Comparison of ENCODE assay signal across 8 cellular contexts in the genomic region with DNA sequence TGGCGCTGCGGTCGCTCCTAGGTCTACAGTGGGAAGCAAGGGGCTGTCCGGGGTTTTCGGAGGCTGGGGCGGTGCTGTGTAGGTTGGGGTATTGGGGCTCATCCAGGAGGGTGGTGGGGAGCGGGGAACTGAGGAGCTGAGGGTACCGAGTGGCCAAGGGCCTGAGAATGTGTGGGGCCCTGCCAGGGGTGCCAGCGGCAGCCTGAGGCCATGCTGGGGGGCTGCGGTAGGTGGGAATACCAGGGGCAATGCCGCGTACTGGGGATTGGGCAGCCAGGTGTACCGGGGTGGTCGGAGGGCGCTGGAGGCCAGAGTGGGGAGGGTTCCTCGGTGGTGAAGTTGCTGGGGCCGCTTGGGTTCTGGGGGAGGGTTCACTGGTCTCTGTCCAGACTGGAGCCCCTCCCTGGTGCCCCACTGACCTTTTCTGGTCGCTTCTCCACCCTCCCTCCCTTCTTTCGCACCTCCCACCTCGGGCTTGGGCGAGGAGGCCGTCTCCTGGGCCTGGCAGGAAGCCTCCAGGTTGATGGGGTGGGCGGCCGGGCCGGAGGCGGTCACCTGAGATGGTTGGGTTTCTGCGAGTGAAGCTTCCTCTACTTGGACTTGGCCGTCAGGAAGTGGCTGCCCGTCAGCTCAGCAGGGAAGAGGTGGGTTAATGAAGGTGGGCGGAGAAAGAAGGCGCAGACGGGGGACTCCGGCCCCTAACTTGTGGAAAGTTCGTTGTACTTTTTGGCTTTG. TPM values are rescaled to one million over a fixed set of nuclear protein-coding genes. Genes with fewer than 3 reads are reported as not detected.
DNase-seq lines count a peak whose midpoint lies in the region; ATAC-seq, FAIRE-seq and TF ChIP-seq lines count a peak whose summit lies in the region.

No MANE protein-coding gene starts in this region.

- H3K4me3 ChIP-seq in DND-41 (ENCODE audit: low read depth in 1 of 2, low read length in 2 of 2) (peak overlapping the region; percentile 48 to 91; a peak in 3 of 4 replicates), adrenal gland (peak overlapping the region; percentile 1 to 98 (median 44))

- no peak for FAIRE-seq in H54 (lab: Jason Lieb, UNC)

- ATAC-seq in DND-41 (ENCODE audit: insufficient read depth, low read depth), result peak; percentile 39
- ATAC-seq in GM19395 (IDR thresholded peaks at IDR 0.05; ENCODE audit: unreplicated experiment), result peak; percentile 59
- peak; percentile 48 to 55 for ATAC-seq in stimulated activated naive B cell treated with anti-CD40 and anti-IgM and Interleukin-4, amounts not matched to agents 10 μg/mL and 1 μg/mL and 100 μg/mL, for 72 hours (replicated peaks)

- H3K27me3 Mint-ChIP-seq in stimulated activated naive B cell treated with anti-CD40 and anti-IgM and Interleukin-4, amounts not matched to agents 10 μg/mL and 1 μg/mL and 100 μg/mL, for 72 hours, result no peaks in the 10 kb centered on the region

- H3K36me3 ChIP-seq in DND-41 (ENCODE audit: insufficient read depth, low read length) (peaks cover 45% of the 10 kb centered on the region), adrenal gland (replicated peaks in 1 of 2) (peaks cover 0 to 38% of the 10 kb centered on the region in 2 donors)

- H4K20me1 ChIP-seq in DND-41 (ENCODE audit: insufficient read depth, low read length), result peaks cover 50% of the 10 kb centered on the region

- peaks cover 25 to 44% of the 10 kb centered on the region in 2 donors for H3K36me3 Mint-ChIP-seq in stimulated activated naive B cell treated with anti-CD40 and anti-IgM and Interleukin-4, amounts not matched to agents 10 μg/mL and 1 μg/mL and 100 μg/mL, for 72 hours

- H3K27ac ChIP-seq in DND-41 (ENCODE audit: low read length), result peak overlapping the region; percentile 48
- peak overlapping the region; percentile 14 to 94 (median 82) for H3K27ac ChIP-seq in adrenal gland

- TF ChIP-seq POLR2A in adrenal gland (IDR thresholded peaks at IDR 0.05) (no peak), H54 (IDR thresholded peaks at IDR 0.05; ENCODE audit: low read depth, low read length) (no peak)

- H3K27ac Mint-ChIP-seq in stimulated activated naive B cell treated with anti-CD40 and anti-IgM and Interleukin-4, amounts not matched to agents 10 μg/mL and 1 μg/mL and 100 μg/mL, for 72 hours, result peak overlapping the region; percentile 96

- H3K4me3 Mint-ChIP-seq in stimulated activated naive B cell treated with anti-CD40 and anti-IgM and Interleukin-4, amounts not matched to agents 10 μg/mL and 1 μg/mL and 100 μg/mL, for 72 hours, result peak overlapping the region; percentile 89 to 95

- H3K79me2 ChIP-seq in DND-41 (ENCODE audit: insufficient read depth, low read length), result peaks cover 57% of the 10 kb centered on the region

- H3K4me1 ChIP-seq in DND-41 (ENCODE audit: insufficient read depth, low read length), result peaks cover 27% of the 10 kb centered on the region
- H3K4me1 ChIP-seq in adrenal gland (replicated peaks in 1 of 2), result peaks cover 14 to 31% of the 10 kb centered on the region in 2 donors

- WGBS in adrenal gland, 4 donors, result 0 to 1% (median 1%) methylated on average over 17 to 34 of the region's 34 CpGs

- H3K9ac ChIP-seq in DND-41 (ENCODE audit: low read depth, low read length), result peak overlapping the region; percentile 68

- H3K9me3 Mint-ChIP-seq in stimulated activated naive B cell treated with anti-CD40 and anti-IgM and Interleukin-4, amounts not matched to agents 10 μg/mL and 1 μg/mL and 100 μg/mL, for 72 hours, result no peaks in the 10 kb centered on the region

- H3K4me2 ChIP-seq in DND-41 (ENCODE audit: insufficient read depth, low read length), result peak overlapping the region; percentile 91

- H3K27me3 ChIP-seq in DND-41 (ENCODE audit: insufficient read depth, low read length, poor library complexity), result no peaks in the 10 kb centered on the region
- H3K27me3 ChIP-seq in adrenal gland, result no peaks in the 10 kb centered on the region

- H2AFZ ChIP-seq in DND-41 (ENCODE audit: low read depth, low read length), result no peak overlapping the region

- peaks cover 15 to 36% of the 10 kb centered on the region in 2 donors for H3K4me1 Mint-ChIP-seq in stimulated activated naive B cell treated with anti-CD40 and anti-IgM and Interleukin-4, amounts not matched to agents 10 μg/mL and 1 μg/mL and 100 μg/mL, for 72 hours

- no peaks in the 10 kb centered on the region for H3K9me3 ChIP-seq in DND-41 (ENCODE audit: insufficient read depth, low read length, severe bottlenecking)
- H3K9me3 ChIP-seq in adrenal gland (replicated peaks in 1 of 3), result no peaks in the 10 kb centered on the region

- intact Hi-C loops in adrenal gland (cut with DNase I), result no loop called here

- DNase-seq in DND-41 (no peak), HT1080 (ENCODE audit: low read depth) (peak; percentile 25), adrenal gland (peak in 5 of 7 donors; percentile 33 to 57 (median 44)), iris pigment epithelial cell (ENCODE audit: low read depth) (peak; percentile 35), H54 (ENCODE audit: insufficient read length, low spot score) (no peak), putamen (ENCODE audit: low spot score) (no peak)
- no peak for DNase-seq in stimulated activated naive B cell treated with anti-CD40 and anti-IgM and Interleukin-4, amounts not matched to agents 10 μg/mL and 1 μg/mL and 100 μg/mL, for 72 hours

- TF ChIP-seq CTCF in DND-41 (IDR thresholded peaks at IDR 0.05; ENCODE audit: borderline replicate concordance, extremely low read depth, low read length, poor library complexity, severe bottlenecking) (no peak), adrenal gland (IDR thresholded peaks at IDR 0.05) (no peak)

RNA-seq across cellular contexts. Expression of a gene that starts 0.9 kb away (rescaled TPM):
- 33.2 and 36.3 TPM in 2 replicates for total RNA-seq in HT1080 (2014; rRNA removed; shearing (Covaris generic))
- polyA plus RNA-seq in HT1080 (2015; cell fraction: cytosol; rRNA removed), result 7.1 and 9.5 TPM in 2 replicates
- polyA plus RNA-seq in HT1080 (2015; cell fraction: nucleus; rRNA removed), result 48.9 and 50.5 TPM in 2 replicates
- 10 to 100 TPM; 26.4 to 53.3 (median 37.6) TPM for total RNA-seq in adrenal gland
- polyA plus RNA-seq in adrenal gland, result 100 to 1,000 TPM in 1 of 3 donors, 10 to 100 TPM in 2; 17.7 to 112 (median 84.0) TPM

RNA-seq across cellular contexts. Expression of a gene that starts 22.6 kb away (rescaled TPM):
- 0.32 TPM in 1 of 2 replicates, not detected in the other for total RNA-seq in HT1080 (2014; rRNA removed; shearing (Covaris generic))
- not detected in 2 replicates for polyA plus RNA-seq in HT1080 (2015; cell fraction: cytosol; rRNA removed)
- polyA plus RNA-seq in HT1080 (2015; cell fraction: nucleus; rRNA removed), result not detected in 2 replicates
- under 1 TPM in 3 of 8 donors, not detected in 5; 0.18 to 0.84 (median 0.43) TPM for total RNA-seq in adrenal gland
- polyA plus RNA-seq in adrenal gland, result 1 to 10 TPM in 1 of 3 donors, under 1 TPM in 2; 0.40 to 3.5 (median 0.74) TPM

RNA-seq across cellular contexts. Expression of a gene that starts 55.3 kb away (rescaled TPM):
- total RNA-seq in HT1080 (2014; rRNA removed; shearing (Covaris generic)), result 1.1 and 1.3 TPM in 2 replicates
- polyA plus RNA-seq in HT1080 (2015; cell fraction: cytosol; rRNA removed), result not detected in 2 replicates
- not detected in 2 replicates for polyA plus RNA-seq in HT1080 (2015; cell fraction: nucleus; rRNA removed)
- 10 to 100 TPM in 3 of 8 donors, 1 to 10 TPM in 5; 2.0 to 12.0 (median 7.1) TPM for total RNA-seq in adrenal gland
- polyA plus RNA-seq in adrenal gland, result 10 to 100 TPM in 1 of 3 donors, 1 to 10 TPM in 2; 1.9 to 13.4 (median 4.0) TPM

Comparison
In these comparisons a context has a peak if more than half of its experiments do, and no peak if none do; other contexts are left out.
1. DNase-seq: peak in HT1080 (single experiment), adrenal gland (5 of 7) and iris pigment epithelial cell (single experiment); none in DND-41 (single experiment), stimulated activated naive B cell treated with anti-CD40 and anti-IgM and Interleukin-4, amounts not matched to agents 10 μg/mL and 1 μg/mL and 100 μg/mL, for 72 hours (single experiment), H54 (single experiment) and putamen (single experiment).
2. Peak in every context shown above with its lines, with median percentiles within 50 percentile points of each other: ATAC-seq.